In the genomic region with DNA sequence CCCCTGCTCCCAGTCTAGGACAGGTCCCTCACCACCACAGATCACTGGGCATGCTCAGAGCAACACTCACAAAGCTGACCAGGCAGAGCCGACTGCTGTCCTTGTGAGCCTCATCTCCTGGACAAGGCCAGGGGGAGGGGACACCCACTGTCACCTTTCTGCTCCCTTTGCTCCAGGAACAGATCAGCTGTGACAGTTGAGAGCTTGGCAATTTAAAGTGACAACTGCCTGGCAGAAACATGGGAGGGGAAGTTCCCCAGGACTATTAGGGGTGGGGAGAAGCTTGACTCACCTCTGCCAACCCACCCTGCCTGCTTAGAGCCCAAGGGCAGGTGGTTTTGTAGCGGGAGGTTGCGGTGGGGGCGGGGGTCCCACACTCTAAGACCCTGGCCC, we compare ENCODE assay signal across 10 cellular contexts.
DNase-seq lines count a peak whose midpoint lies in the region; ATAC-seq lines count a peak whose summit lies in the region.
"Had no signal": no experiment of that assay in that cellular context is flagged by ENCODE, and none has a peak within 500 bp of the region (broad histone marks: within the 10 kb centered on the region; RNA-seq: fewer than 3 reads in every experiment).

No MANE protein-coding gene starts in this region.

- ATAC-seq in activated CD4-positive, alpha-beta T cell treated with anti-CD3 and anti-CD28 coated beads for 36 hours, result no peak
- no peak for ATAC-seq in activated naive CD8-positive, alpha-beta T cell treated with anti-CD3 and anti-CD28 coated beads, Interleukin-2, amount 50 U/mL, for 24 hours
- no peak for ATAC-seq in stimulated activated naive B cell treated with anti-CD40 and anti-IgM and Interleukin-4, amounts not matched to agents 10 μg/mL and 1 μg/mL and 100 μg/mL, for 72 hours (replicated peaks)
- ATAC-seq in GM18873 (IDR thresholded peaks at IDR 0.05; ENCODE audit: low FRiP score, unreplicated experiment) (no peak), HG02884 (IDR thresholded peaks at IDR 0.05; ENCODE audit: unreplicated experiment) (no peak)

- intact Hi-C loops in activated CD4-positive, alpha-beta T cell treated with anti-CD3 and anti-CD28 coated beads for 36 hours (cut with DNase I, micrococcal nuclease), result no loop called here

- H3K36me3 Mint-ChIP-seq in activated CD4-positive, alpha-beta T cell treated with anti-CD3 and anti-CD28 coated beads for 36 hours (ENCODE audit: low read depth), result peaks cover 5% of the 10 kb centered on the region
- H3K36me3 Mint-ChIP-seq in activated naive CD8-positive, alpha-beta T cell treated with anti-CD3 and anti-CD28 coated beads, Interleukin-2, amount 50 U/mL, for 24 hours (ENCODE audit: low read depth), result peaks cover 5% of the 10 kb centered on the region
- H3K36me3 Mint-ChIP-seq in stimulated activated naive B cell treated with anti-CD40 and anti-IgM and Interleukin-4, amounts not matched to agents 10 μg/mL and 1 μg/mL and 100 μg/mL, for 72 hours, result peaks cover 6 to 21% of the 10 kb centered on the region in 2 donors

- H3K27me3 Mint-ChIP-seq in activated CD4-positive, alpha-beta T cell treated with anti-CD3 and anti-CD28 coated beads for 36 hours, result no peaks in the 10 kb centered on the region
- no peaks in the 10 kb centered on the region for H3K27me3 Mint-ChIP-seq in activated naive CD8-positive, alpha-beta T cell treated with anti-CD3 and anti-CD28 coated beads, Interleukin-2, amount 50 U/mL, for 24 hours
- no peaks in the 10 kb centered on the region for H3K27me3 Mint-ChIP-seq in stimulated activated naive B cell treated with anti-CD40 and anti-IgM and Interleukin-4, amounts not matched to agents 10 μg/mL and 1 μg/mL and 100 μg/mL, for 72 hours

- peak overlapping the region; percentile 20 for H3K4me3 Mint-ChIP-seq in activated CD4-positive, alpha-beta T cell treated with anti-CD3 and anti-CD28 coated beads for 36 hours
- H3K4me3 Mint-ChIP-seq in activated naive CD8-positive, alpha-beta T cell treated with anti-CD3 and anti-CD28 coated beads, Interleukin-2, amount 50 U/mL, for 24 hours, result peak overlapping the region; percentile 32
- peak overlapping the region; percentile 57 to 77 for H3K4me3 Mint-ChIP-seq in stimulated activated naive B cell treated with anti-CD40 and anti-IgM and Interleukin-4, amounts not matched to agents 10 μg/mL and 1 μg/mL and 100 μg/mL, for 72 hours

- no peaks in the 10 kb centered on the region for H3K9me3 Mint-ChIP-seq in activated CD4-positive, alpha-beta T cell treated with anti-CD3 and anti-CD28 coated beads for 36 hours (ENCODE audit: low read depth)
- H3K9me3 Mint-ChIP-seq in activated naive CD8-positive, alpha-beta T cell treated with anti-CD3 and anti-CD28 coated beads, Interleukin-2, amount 50 U/mL, for 24 hours, result no peaks in the 10 kb centered on the region
- peaks cover under 1% of the 10 kb centered on the region in 2 donors for H3K9me3 Mint-ChIP-seq in stimulated activated naive B cell treated with anti-CD40 and anti-IgM and Interleukin-4, amounts not matched to agents 10 μg/mL and 1 μg/mL and 100 μg/mL, for 72 hours

- H3K27ac Mint-ChIP-seq in activated CD4-positive, alpha-beta T cell treated with anti-CD3 and anti-CD28 coated beads for 36 hours, result no peak overlapping the region
- H3K27ac Mint-ChIP-seq in activated naive CD8-positive, alpha-beta T cell treated with anti-CD3 and anti-CD28 coated beads, Interleukin-2, amount 50 U/mL, for 24 hours, result no peak overlapping the region
- H3K27ac Mint-ChIP-seq in stimulated activated naive B cell treated with anti-CD40 and anti-IgM and Interleukin-4, amounts not matched to agents 10 μg/mL and 1 μg/mL and 100 μg/mL, for 72 hours, result peak overlapping the region; percentile 25

- H3K4me1 Mint-ChIP-seq in activated CD4-positive, alpha-beta T cell treated with anti-CD3 and anti-CD28 coated beads for 36 hours, result peaks cover 47% of the 10 kb centered on the region
- peaks cover 39% of the 10 kb centered on the region for H3K4me1 Mint-ChIP-seq in activated naive CD8-positive, alpha-beta T cell treated with anti-CD3 and anti-CD28 coated beads, Interleukin-2, amount 50 U/mL, for 24 hours
- H3K4me1 Mint-ChIP-seq in stimulated activated naive B cell treated with anti-CD40 and anti-IgM and Interleukin-4, amounts not matched to agents 10 μg/mL and 1 μg/mL and 100 μg/mL, for 72 hours, result peaks cover 67 to 87% of the 10 kb centered on the region in 2 donors

- POLR2A ChIA-PET in activated CD4-positive, alpha-beta T cell treated with anti-CD3 and anti-CD28 coated beads for 36 hours (lab: Charles Lee), result no interaction called here

- CTCF ChIA-PET in activated CD4-positive, alpha-beta T cell treated with anti-CD3 and anti-CD28 coated beads for 36 hours (lab: Charles Lee), result interaction anchor here (0.6 to 2.1 kb wide), 3 partner anchors 9 to 22 kb away, joined by 3 to 6 read pairs (median 4); no protein-coding TSS in a partner anchor

- no peak for DNase-seq in activated CD4-positive, alpha-beta T cell treated with anti-CD3 and anti-CD28 coated beads for 36 hours
- no peak for DNase-seq in activated CD4-positive, alpha-beta T cell treated with anti-CD3 and anti-CD28 coated beads for 1 hour
- no peak for DNase-seq in activated naive CD8-positive, alpha-beta T cell treated with anti-CD3 and anti-CD28 coated beads, Interleukin-2, amount 50 U/mL, for 24 hours
- peak; percentile 18 for DNase-seq in kidney tubule cell (ENCODE audit: low spot score)
- DNase-seq in stimulated activated naive B cell treated with anti-CD40 and anti-IgM and Interleukin-4, amounts not matched to agents 10 μg/mL and 1 μg/mL and 100 μg/mL, for 72 hours, result no peak
- DNase-seq in stimulated activated CD4-positive, alpha-beta T cell treated with anti-CD3 and anti-CD28 coated beads, Interleukin-1b, Interleukin-23, amount 100 ng/mL, for 48 hours, result no peak
- DNase-seq: NCI-H2227 treated with DMSO at 0.1 percent for 48 hours, SIG-M5 had no signal
